Comparison of ENCODE assay signal across 19 cellular contexts in genomic region chr1:119377594-119377993, GRCh38. TPM values are rescaled to one million over a fixed set of nuclear protein-coding genes. Genes with fewer than 3 reads are reported as not detected.
"Had no signal": no experiment of that assay in that cellular context is flagged by ENCODE, and none has a peak within 500 bp of the region (broad histone marks: within the 10 kb centered on the region; RNA-seq: fewer than 3 reads in every experiment).

No MANE protein-coding gene starts in this region.

RNA-seq across cellular contexts. Expression of gene HAO2, which starts 9.0 kb away (rescaled TPM):
- total RNA-seq: activated naive CD4-positive, alpha-beta T cell treated with anti-CD3 and anti-CD28 coated beads for 36 hours; activated naive CD4-positive, alpha-beta T cell treated with anti-CD3 and anti-CD28 coated beads, Interleukin-2, amount 50 U/mL, for 72 hours; activated naive CD8-positive, alpha-beta T cell treated with anti-CD3 and anti-CD28 coated beads for 36 hours; activated naive CD8-positive, alpha-beta T cell treated with anti-CD3 and anti-CD28 coated beads, Interleukin-2, amount 10 ng/mL, durations not matched to agents 7 days and 5 days; activated T-cell treated with anti-CD3 and anti-CD28 coated beads, Interleukin-2, amount 50 U/mL, for 4 hours; activated T-cell treated with anti-CD3 and anti-CD28 coated beads, Interleukin-2, amount 50 U/mL, for 72 hours; activated T-helper 1 cell treated with anti-CD3 and anti-CD28 coated beads, Interleukin-12 subunit alpha, Interleukin-12 subunit beta, Interleukin-2, Interleukin-4 antibody, amounts not matched to agents 30 ng/mL and 10 ng/mL and 1 ng/mL, durations not matched to agents 14 hours and 24 hours and 36 hours; activated T-helper 17 cell treated with anti-CD3 and anti-CD28 coated beads, Interleukin-2, amount 50 U/mL, for 72 hours; activated T-helper 2 cell treated with anti-CD3 and anti-CD28 coated beads, Interferon-gamma antibody, Interleukin-2, Interleukin-4, amounts not matched to agents 10 μg/mL and 5 μg/mL and 100 μg/mL, durations not matched to agents 14 hours and 24 hours and 36 hours; aorta; ascending aorta; astrocyte; body of pancreas; bronchial epithelial cell; cardiac muscle cell; cardiac septum; cerebellum had no signal
- polyA plus RNA-seq: adipose tissue, aorta, cardiac muscle cell had no signal

RNA-seq across cellular contexts. Expression of gene HSD3B2, which starts 37.4 kb away (rescaled TPM):
- total RNA-seq: activated naive CD4-positive, alpha-beta T cell treated with anti-CD3 and anti-CD28 coated beads for 36 hours; activated naive CD4-positive, alpha-beta T cell treated with anti-CD3 and anti-CD28 coated beads, Interleukin-2, amount 50 U/mL, for 72 hours; activated naive CD8-positive, alpha-beta T cell treated with anti-CD3 and anti-CD28 coated beads for 36 hours; activated naive CD8-positive, alpha-beta T cell treated with anti-CD3 and anti-CD28 coated beads, Interleukin-2, amount 10 ng/mL, durations not matched to agents 7 days and 5 days; activated T-cell treated with anti-CD3 and anti-CD28 coated beads, Interleukin-2, amount 50 U/mL, for 72 hours; activated T-helper 1 cell treated with anti-CD3 and anti-CD28 coated beads, Interleukin-12 subunit alpha, Interleukin-12 subunit beta, Interleukin-2, Interleukin-4 antibody, amounts not matched to agents 30 ng/mL and 10 ng/mL and 1 ng/mL, durations not matched to agents 14 hours and 24 hours and 36 hours; activated T-helper 17 cell treated with anti-CD3 and anti-CD28 coated beads, Interleukin-2, amount 50 U/mL, for 72 hours; activated T-helper 2 cell treated with anti-CD3 and anti-CD28 coated beads, Interferon-gamma antibody, Interleukin-2, Interleukin-4, amounts not matched to agents 10 μg/mL and 5 μg/mL and 100 μg/mL, durations not matched to agents 14 hours and 24 hours and 36 hours; astrocyte; body of pancreas; breast epithelium; bronchial epithelial cell; cardiac septum; cerebellum had no signal
- polyA plus RNA-seq: cardiac muscle cell had no signal
